In the genomic region with DNA sequence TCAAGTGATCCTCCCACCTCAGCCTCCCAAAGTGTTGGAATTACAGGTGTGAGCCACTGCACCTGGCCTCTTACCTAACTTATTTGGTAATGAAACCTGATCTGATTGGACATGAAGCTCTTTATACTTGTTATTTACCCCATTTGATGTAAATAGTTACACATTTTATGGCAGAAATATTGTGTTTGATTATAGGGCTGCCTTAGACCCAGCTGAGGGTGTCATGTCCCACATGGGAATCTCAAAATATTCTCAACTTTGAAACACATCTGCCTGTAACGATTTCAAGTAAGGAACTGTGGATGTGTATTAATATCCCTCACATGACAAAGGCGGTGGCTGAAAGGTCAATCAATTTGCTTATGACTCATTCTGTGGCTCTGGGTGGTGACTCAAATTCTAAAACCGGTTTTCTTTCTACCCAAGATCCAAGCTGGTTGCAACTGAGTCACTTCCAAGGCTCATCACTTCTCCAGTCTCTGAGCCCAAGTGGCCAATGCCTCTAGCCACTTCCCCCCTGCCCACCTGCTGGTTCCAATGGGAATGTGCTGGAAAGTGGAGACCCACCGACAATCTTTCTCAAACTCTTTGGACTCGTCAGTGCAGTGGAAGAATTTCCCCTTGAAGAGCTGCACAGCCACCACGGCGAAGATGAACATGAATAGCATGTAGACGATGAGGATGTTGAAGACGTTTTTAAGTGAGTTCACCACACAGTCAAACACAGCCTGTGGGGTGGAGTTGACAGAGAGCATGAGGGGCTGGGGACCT, we compare ENCODE assay signal across 8 cellular contexts.
A peak's percentile ranks its signal among the peaks of the same experiment; 100 is the strongest.
DNase-seq lines count a peak whose midpoint lies in the region; ATAC-seq and TF ChIP-seq lines count a peak whose summit lies in the region.

No MANE protein-coding gene starts in this region.

- H3K9me3 ChIP-seq in left lung (no peaks in the 10 kb centered on the region), uterus (no peaks in the 10 kb centered on the region), prostate gland (no peaks in the 10 kb centered on the region)

- H3K27me3 ChIP-seq in left lung (peaks cover 0 to 13% of the 10 kb centered on the region in 2 donors), uterus (no peaks in the 10 kb centered on the region), prostate gland (replicated peaks; ENCODE audit: insufficient read depth) (peaks cover 4% of the 10 kb centered on the region)

- peak overlapping the region in 1 of 2 donors; percentile 26 for H3K27ac ChIP-seq in left lung
- no peak overlapping the region for H3K27ac ChIP-seq in uterus
- H3K27ac ChIP-seq in prostate gland: no peak overlapping the region

- H3K36me3 ChIP-seq in left lung (no peaks in the 10 kb centered on the region), uterus (no peaks in the 10 kb centered on the region), prostate gland (no peaks in the 10 kb centered on the region)

- no peak for TF ChIP-seq CTCF in left lung (IDR thresholded peaks at IDR 0.05)
- no peak for TF ChIP-seq CTCF in uterus (IDR thresholded peaks at IDR 0.05)
- TF ChIP-seq CTCF in prostate gland (IDR thresholded peaks at IDR 0.05): no peak

- WGBS in prostate gland: 70% methylated on average over 9 of the region's 9 CpGs

- intact Hi-C loops in left lung (cut with DNase I) (loop anchor here in 1 of 2 donors (10.0 kb wide), 2 partner anchors 66 to 286 kb away; no protein-coding TSS in a partner anchor), uterus (cut with DNase I; ENCODE audit: low total_unique reads) (loop anchor here (5.0 kb wide), 1 partner anchor 284 kb away; no protein-coding TSS in a partner anchor), prostate gland (cut with DNase I) (loop anchor here (5.0 kb wide), 1 partner anchor 109 kb away; the partner anchor contains the start of genes IER2 and STX10)

- in situ Hi-C loops in GM18951 (cut with MboI; ENCODE audit: low sequenced_read_pairs, unreplicated experiment): loop anchor here (10.0 to 25.0 kb wide), 2 partner anchors 56 to 274 kb away; partner anchors contain the start of gene NFIX

- H3K4me1 ChIP-seq in left lung (peaks cover 0 to 10% of the 10 kb centered on the region in 2 donors), uterus (no peaks in the 10 kb centered on the region), prostate gland (replicated peaks) (no peaks in the 10 kb centered on the region)

- peak; percentile 68 for ATAC-seq in HG03460 (IDR thresholded peaks at IDR 0.05; ENCODE audit: unreplicated experiment)
- peak; percentile 73 for ATAC-seq in left lung

- TF ChIP-seq POLR2A in GM18951 (IDR thresholded peaks at IDR 0.05; ENCODE audit: extremely low read depth, insufficient read depth, insufficient read length) (peak; percentile 29), uterus (IDR thresholded peaks at IDR 0.05) (no peak), prostate gland (IDR thresholded peaks at IDR 0.05) (no peak)

- DNase-seq in AG08395 (ENCODE audit: low spot score): peak; percentile 95
- DNase-seq in activated CD4-positive, alpha-beta T cell treated with anti-CD3 and anti-CD28 coated beads, Interleukin-2, amount 50 U/mL, for 48 hours: peak; percentile 19 to 47
- no peak for DNase-seq in left lung
- no peak for DNase-seq in NCI-H345 (lab: John Stamatoyannopoulos, UW)
- DNase-seq in uterus: no peak
- no peak for DNase-seq in prostate gland (ENCODE audit: low spot score)

- no peak overlapping the region for H3K4me3 ChIP-seq in left lung
- H3K4me3 ChIP-seq in uterus: no peak overlapping the region
- no peak overlapping the region for H3K4me3 ChIP-seq in prostate gland

Comparison
In these comparisons a context has a peak if more than half of its experiments do, and no peak if none do; other contexts are left out.
1. DNase-seq: peak in AG08395 (single experiment) and activated CD4-positive, alpha-beta T cell treated with anti-CD3 and anti-CD28 coated beads, Interleukin-2, amount 50 U/mL, for 48 hours (2 of 2); none in left lung (0 of 2), NCI-H345 (single experiment), uterus (0 of 2) and prostate gland (single experiment).